Comparison of ENCODE assay signal across 18 cellular contexts in genomic region chr10:64067009-64067606, GRCh38.
A peak's percentile ranks its signal among the peaks of the same experiment; 100 is the strongest.
DNase-seq lines count a peak whose midpoint lies in the region; ATAC-seq and TF ChIP-seq lines count a peak whose summit lies in the region.
"Had no signal": no experiment of that assay in that cellular context is flagged by ENCODE, and none has a peak within 500 bp of the region (broad histone marks: within the 10 kb centered on the region; RNA-seq: fewer than 3 reads in every experiment).

No MANE protein-coding gene starts in this region.

- H3K4me1 ChIP-seq in esophagus muscularis mucosa (peaks cover 0 to 8% (median 5%) of the 10 kb centered on the region in 4 donors), liver (ENCODE audit: control insufficient read depth in 4 of 4, insufficient read depth in 4 of 4, low read length in 3 of 4) (peaks cover 0 to 10% (median 8%) of the 10 kb centered on the region in 4 donors), smooth muscle cell (ENCODE audit: low read depth) (no peaks in the 10 kb centered on the region)

- no peak for TF ChIP-seq POLR2A in esophagus muscularis mucosa (IDR thresholded peaks at IDR 0.05; ENCODE audit: low read depth)

- H3K9me3 ChIP-seq in esophagus muscularis mucosa (no peaks in the 10 kb centered on the region), liver (ENCODE audit: control insufficient read depth in 4 of 4, low read length in 3 of 4) (no peaks in the 10 kb centered on the region), smooth muscle cell (replicated peaks; ENCODE audit: low read depth) (no peaks in the 10 kb centered on the region)

- no peak for TF ChIP-seq RAD21 in liver (IDR thresholded peaks at IDR 0.05)

- ATAC-seq in GM19397 (IDR thresholded peaks at IDR 0.05; ENCODE audit: unreplicated experiment), result no peak
- ATAC-seq: CD8-positive, alpha-beta T cell; GM12878 had no signal

- no peak for TF ChIP-seq EP300 in esophagus muscularis mucosa (IDR thresholded peaks at IDR 0.05)

- H3K36me3 ChIP-seq in esophagus muscularis mucosa, result no peaks in the 10 kb centered on the region
- no peaks in the 10 kb centered on the region for H3K36me3 ChIP-seq in liver (ENCODE audit: control insufficient read depth in 4 of 4, insufficient read depth in 3 of 4, low read depth in 1 of 4, low read length in 3 of 4)
- no peaks in the 10 kb centered on the region for H3K36me3 ChIP-seq in smooth muscle cell (ENCODE audit: low read depth)

- H3K9ac ChIP-seq in liver (ENCODE audit: low read depth in 1 of 2, low read length in 2 of 2) (no peak overlapping the region), smooth muscle cell (ENCODE audit: low read depth) (no peak overlapping the region)

- no peaks in the 10 kb centered on the region for H3K79me2 ChIP-seq in smooth muscle cell (ENCODE audit: low read depth)

- H2AFZ ChIP-seq in smooth muscle cell (ENCODE audit: low read depth), result peak overlapping the region; percentile 13

- no peak for TF ChIP-seq CTCF in esophagus muscularis mucosa (IDR thresholded peaks at IDR 0.05)
- TF ChIP-seq CTCF in liver (IDR thresholded peaks at IDR 0.05; ENCODE audit: low read depth, low read length, missing input control), result no peak
- TF ChIP-seq CTCF in smooth muscle cell (IDR thresholded peaks at IDR 0.05; ENCODE audit: borderline replicate concordance, insufficient read depth, poor library complexity, severe bottlenecking), result no peak

- H4K20me1 ChIP-seq in smooth muscle cell (ENCODE audit: low read depth), result no peaks in the 10 kb centered on the region

- intact Hi-C loops in esophagus muscularis mucosa (cut with DNase I), result no loop called here

- H3K4me3 ChIP-seq in esophagus muscularis mucosa (no peak overlapping the region), liver (ENCODE audit: low read depth in 1 of 3, low read length in 3 of 3) (no peak overlapping the region), smooth muscle cell (no peak overlapping the region)
- H3K4me3 ChIP-seq: GM12878 had no signal

- 16% methylated on average over 4 of the region's 4 CpGs for WGBS in esophagus muscularis mucosa
- WGBS in liver, result 14% methylated on average over 4 of the region's 4 CpGs
- 48% methylated on average over 4 of the region's 4 CpGs for WGBS in smooth muscle cell (ENCODE audit: low lambda C conversion rate)

- H3K27me3 ChIP-seq in esophagus muscularis mucosa, result no peaks in the 10 kb centered on the region
- no peaks in the 10 kb centered on the region for H3K27me3 ChIP-seq in liver (ENCODE audit: control insufficient read depth in 4 of 4, insufficient read depth in 4 of 4, low read length in 3 of 4)
- no peaks in the 10 kb centered on the region for H3K27me3 ChIP-seq in smooth muscle cell (ENCODE audit: low read depth)

- DNase-seq in NOMO-1 treated with DMSO at 0.1 percent for 48 hours (lab: John Stamatoyannopoulos, UW; ENCODE audit: unreplicated experiment), result peak; percentile 14
- no peak for DNase-seq in NOMO-1 treated with dmso at 0.1 percent for 144 hours (lab: John Stamatoyannopoulos, UW; ENCODE audit: unreplicated experiment)
- DNase-seq in esophagus muscularis mucosa (ENCODE audit: extremely low spot score), result peak; percentile 55
- no peak for DNase-seq in smooth muscle cell (lab: John Stamatoyannopoulos, UW; ENCODE audit: unreplicated experiment)
- DNase-seq in DMS79 (lab: John Stamatoyannopoulos, UW), result no peak
- no peak for DNase-seq in activated CD4-positive, alpha-beta T cell treated with anti-CD3 and anti-CD28 coated beads for 4 hours
- DNase-seq: CD8-positive, alpha-beta T cell; DND-41; KBM-7; NCI-H1048; NCI-H2081 treated with DMSO at 0.1 percent for 48 hours; NCI-H510A; NCI-H82; SHP77 had no signal

- no peak overlapping the region for H3K27ac ChIP-seq in esophagus muscularis mucosa (replicated peaks in 1 of 4)
- H3K27ac ChIP-seq in liver (ENCODE audit: low read depth in 1 of 2, low read length in 2 of 2), result no peak overlapping the region
- H3K27ac ChIP-seq in smooth muscle cell (ENCODE audit: low read depth), result no peak overlapping the region
- H3K27ac ChIP-seq: 22Rv1 had no signal

- no peaks in the 10 kb centered on the region for H3F3A ChIP-seq in smooth muscle cell (ENCODE audit: low read depth)

- H3K4me2 ChIP-seq in smooth muscle cell, result no peak overlapping the region

TF ChIP-seq in liver, 16 proteins besides CTCF, POLR2A, EP300 and RAD21:
- TF ChIP-seq SP1 (IDR thresholded peaks at IDR 0.05) (peak; percentile 25), HNF4A (conservative IDR thresholded peaks at IDR 0.05) (peak; percentile 7 to 16), RXRA (IDR thresholded peaks at IDR 0.05) (peak; percentile 68 to 77)
- TF ChIP-seq, protein P1, sequence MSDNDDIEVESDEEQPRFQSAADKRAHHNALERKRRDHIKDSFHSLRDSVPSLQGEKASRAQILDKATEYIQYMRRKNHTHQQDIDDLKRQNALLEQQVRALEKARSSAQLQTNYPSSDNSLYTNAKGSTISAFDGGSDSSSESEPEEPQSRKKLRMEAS (IDR thresholded peaks at IDR 0.05), result no peak

Comparison
In these comparisons a context has a peak if more than half of its experiments do, and no peak if none do; other contexts are left out.
1. DNase-seq: peak in NOMO-1 treated with DMSO at 0.1 percent for 48 hours (single experiment) and esophagus muscularis mucosa (single experiment); none in NOMO-1 treated with dmso at 0.1 percent for 144 hours (single experiment), smooth muscle cell (single experiment), DMS79 (single experiment) and activated CD4-positive, alpha-beta T cell treated with anti-CD3 and anti-CD28 coated beads for 4 hours (0 of 2).